ENCODE assay signal across 10 cellular contexts in genomic region chr16:85335584-85336492, GRCh38.
DNase-seq lines count a peak whose midpoint lies in the region; ATAC-seq and TF ChIP-seq lines count a peak whose summit lies in the region.
"Had no signal": no experiment of that assay in that cellular context is flagged by ENCODE, and none has a peak within 500 bp of the region (broad histone marks: within the 10 kb centered on the region; RNA-seq: fewer than 3 reads in every experiment).

No MANE protein-coding gene starts in this region.

- no peak for TF ChIP-seq CTCF in CD4-positive, alpha-beta T cell (IDR thresholded peaks at IDR 0.05)
- TF ChIP-seq CTCF in brain microvascular endothelial cell (IDR thresholded peaks at IDR 0.05; ENCODE audit: low read depth, low read length, missing control alignments) = no peak

- CTCF ChIA-PET in CD4-positive, alpha-beta T cell (lab: Charles Lee) = no interaction called here

- no peaks in the 10 kb centered on the region for H3K27me3 ChIP-seq in CD4-positive, alpha-beta T cell (ENCODE audit: control insufficient read depth, insufficient read depth, low read length)
- H3K27me3 ChIP-seq in HUES6 (ENCODE audit: control insufficient read depth, insufficient read depth, low read length) = peaks cover 39% of the 10 kb centered on the region
- H3K27me3 ChIP-seq in brain microvascular endothelial cell (replicated peaks) = no peaks in the 10 kb centered on the region
- H3K27me3 ChIP-seq in mucosa of rectum (ENCODE audit: control insufficient read depth in 2 of 2, insufficient read depth in 2 of 2, low read length in 2 of 2) = no peaks in the 10 kb centered on the region

- in situ Hi-C loops in brain microvascular endothelial cell (cut with HindIII; ENCODE audit: low pct_ligation_motif_present, low sequenced_read_pairs) = no loop called here

- peaks cover 15% of the 10 kb centered on the region for H3K4me1 Mint-ChIP-seq in CD4-positive, alpha-beta T cell (ENCODE audit: low read depth)

- no peak overlapping the region for H3K27ac ChIP-seq in CD4-positive, alpha-beta T cell (ENCODE audit: low read depth, low read length)
- peak overlapping the region; percentile 4; the same call in 1 of the 2 replicates for H3K27ac ChIP-seq in HUES6 (ENCODE audit: low read depth, low read length)
- no peak overlapping the region for H3K27ac ChIP-seq in brain microvascular endothelial cell
- peak overlapping the region; percentile 90 to 92 for H3K27ac ChIP-seq in mucosa of rectum (ENCODE audit: low read depth in 2 of 2, low read length in 2 of 2)
- H3K27ac ChIP-seq: psoas muscle had no signal

- intact Hi-C loops in CD4-positive, alpha-beta T cell (cut with DNase I, micrococcal nuclease) = loop anchor here in 1 of 2 experiments (2.0 kb wide), 1 partner anchor 25 kb away; no protein-coding TSS in a partner anchor

- H3K36me3 Mint-ChIP-seq in CD4-positive, alpha-beta T cell (ENCODE audit: low read depth) = no peaks in the 10 kb centered on the region

- ATAC-seq in CD4-positive, alpha-beta T cell (ENCODE audit: poor library complexity) = no peak
- ATAC-seq in HG03354 (IDR thresholded peaks at IDR 0.05; ENCODE audit: poor library complexity, severe bottlenecking, unreplicated experiment) (no peak), HG02571 (IDR thresholded peaks at IDR 0.05; ENCODE audit: unreplicated experiment) (no peak)
- ATAC-seq: psoas muscle had no signal

- H3K9ac ChIP-seq in HUES6 (ENCODE audit: low read length) (peak overlapping the region; percentile 66), mucosa of rectum (ENCODE audit: low read depth in 1 of 2, low read length in 2 of 2) (peak overlapping the region; percentile 52 to 55)

- no peaks in the 10 kb centered on the region for H3K36me3 ChIP-seq in HUES6 (ENCODE audit: control insufficient read depth, insufficient read depth, low read length)
- no peaks in the 10 kb centered on the region for H3K36me3 ChIP-seq in brain microvascular endothelial cell (replicated peaks)
- H3K36me3 ChIP-seq in mucosa of rectum (ENCODE audit: control insufficient read depth in 2 of 2, insufficient read depth in 2 of 2, low read length in 2 of 2) = no peaks in the 10 kb centered on the region

- H3K4me3 ChIP-seq in HUES6 (ENCODE audit: low read depth, low read length) = peak overlapping the region; percentile 48
- no peak overlapping the region for H3K4me3 ChIP-seq in brain microvascular endothelial cell (ENCODE audit: low read depth, low read length)
- H3K4me3 ChIP-seq in mucosa of rectum (ENCODE audit: low read length in 2 of 2) = peak overlapping the region; percentile 17 to 26
- H3K4me3 ChIP-seq: psoas muscle had no signal

- peak overlapping the region; percentile 80 for H3K4me3 Mint-ChIP-seq in CD4-positive, alpha-beta T cell

- H3K4me1 ChIP-seq in HUES6 (ENCODE audit: control insufficient read depth, insufficient read depth, low read length) = peaks cover 39% of the 10 kb centered on the region
- peaks cover 22 to 48% of the 10 kb centered on the region in 2 donors for H3K4me1 ChIP-seq in mucosa of rectum (ENCODE audit: control insufficient read depth in 2 of 2, insufficient read depth in 2 of 2, low read length in 2 of 2)

- DNase-seq in CD4-positive, alpha-beta T cell = peak in 1 of 10 experiments; percentile 24
- DNase-seq in brain microvascular endothelial cell (peak; percentile 58), DMS79 (lab: John Stamatoyannopoulos, UW) (no peak), medulla oblongata (ENCODE audit: extremely low spot score) (no peak)
- DNase-seq: NCI-H1048, psoas muscle had no signal

- H3K27me3 Mint-ChIP-seq in CD4-positive, alpha-beta T cell = peaks cover under 1% of the 10 kb centered on the region

- POLR2A ChIA-PET in CD4-positive, alpha-beta T cell (lab: Charles Lee) = interaction anchor here (0.7 to 2.3 kb wide), 3 partner anchors 17 to 27 kb away, joined by 3 to 19 read pairs (median 3); no protein-coding TSS in a partner anchor

- peak overlapping the region; percentile 77 for H3K27ac Mint-ChIP-seq in CD4-positive, alpha-beta T cell

- H3K9me3 ChIP-seq in CD4-positive, alpha-beta T cell (ENCODE audit: control insufficient read depth, low read length) = no peaks in the 10 kb centered on the region
- H3K9me3 ChIP-seq in HUES6 (ENCODE audit: control insufficient read depth, insufficient read depth, low read depth, low read length) (no peaks in the 10 kb centered on the region), mucosa of rectum (ENCODE audit: control insufficient read depth in 2 of 2, low read length in 2 of 2) (no peaks in the 10 kb centered on the region)
- H3K9me3 ChIP-seq: psoas muscle had no signal

- H3K9me3 Mint-ChIP-seq in CD4-positive, alpha-beta T cell = no peaks in the 10 kb centered on the region

Comparison
In these comparisons a context has a peak if more than half of its experiments do, and no peak if none do; other contexts are left out.
1. H3K27ac ChIP-seq: peak in HUES6 (single experiment) and mucosa of rectum (2 of 2); none in CD4-positive, alpha-beta T cell (single experiment) and brain microvascular endothelial cell (single experiment).